ENCODE assay signal across 31 cellular contexts in genomic region chr5:28544501-28544900, GRCh38.
A peak's percentile ranks its signal among the peaks of the same experiment; 100 is the strongest.
DNase-seq lines count a peak whose midpoint lies in the region; ATAC-seq, FAIRE-seq and TF ChIP-seq lines count a peak whose summit lies in the region.
"Had no signal": no experiment of that assay in that cellular context is flagged by ENCODE, and none has a peak within 500 bp of the region (broad histone marks: within the 10 kb centered on the region; RNA-seq: fewer than 3 reads in every experiment).

No MANE protein-coding gene starts in this region.

- no peaks in the 10 kb centered on the region for H3K9me3 ChIP-seq in GM12878 (replicated peaks; ENCODE audit: control insufficient read depth, insufficient read depth, low read length)
- H3K9me3 ChIP-seq in trophoblast cell (ENCODE audit: insufficient read depth, low read depth, low read length) = no peaks in the 10 kb centered on the region
- H3K9me3 ChIP-seq: BE2C, BLaER1, Caco-2 had no signal

- H4K8ac ChIP-seq in trophoblast cell (ENCODE audit: low read depth, low read length) = no peak overlapping the region

- H3K23ac ChIP-seq in trophoblast cell (ENCODE audit: low read length) = no peak overlapping the region

- H3K79me2 ChIP-seq in GM12878 (ENCODE audit: control insufficient read depth, insufficient read depth, low read length) (no peaks in the 10 kb centered on the region), trophoblast cell (ENCODE audit: control insufficient read depth, insufficient read depth, low read length, poor library complexity) (no peaks in the 10 kb centered on the region)

- no peaks in the 10 kb centered on the region for H4K20me1 ChIP-seq in GM12878 (ENCODE audit: control insufficient read depth, insufficient read depth)
- H4K20me1 ChIP-seq: BLaER1; BLaER1 treated with 17β-estradiol and CSF1 and Interleukin-3, amounts not matched to agents 10 nM and 100 nM had no signal

- no peak overlapping the region for H4K91ac ChIP-seq in trophoblast cell (ENCODE audit: low read depth, low read length)

- no peak overlapping the region for H2AK5ac ChIP-seq in trophoblast cell (ENCODE audit: low read length)

- no peak for TF ChIP-seq EP300 in GM12878 (IDR thresholded peaks at IDR 0.05; ENCODE audit: borderline replicate concordance in 1 of 2, control insufficient read depth in 1 of 2, low read depth in 2 of 2, low read length in 2 of 2)

- TF ChIP-seq RAD21 in GM12878 (IDR thresholded peaks at IDR 0.05; ENCODE audit: insufficient read depth, low read depth, low read length) = no peak

- RAD21 ChIA-PET in GM12878 (lab: Charles Lee; ENCODE audit: unreplicated experiment) = interaction anchor here (1.0 to 1.6 kb wide), 4 partner anchors 20 to 108 kb away, joined by 3 to 9 read pairs (median 4); no protein-coding TSS in a partner anchor

- H3K36me3 ChIP-seq in GM12878 (ENCODE audit: control insufficient read depth in 2 of 2, insufficient read depth in 2 of 2, low read length in 1 of 2) = no peaks in the 10 kb centered on the region
- no peaks in the 10 kb centered on the region for H3K36me3 ChIP-seq in brain microvascular endothelial cell (replicated peaks)
- no peaks in the 10 kb centered on the region for H3K36me3 ChIP-seq in trophoblast cell (ENCODE audit: control insufficient read depth in 1 of 2, insufficient read depth in 2 of 2, low read length in 2 of 2)
- H3K36me3 ChIP-seq: BE2C; BLaER1; BLaER1 treated with 17β-estradiol and CSF1 and Interleukin-3, amounts not matched to agents 10 nM and 100 nM had no signal

- H3K4me3 ChIP-seq in GM12878 (no peak overlapping the region), brain microvascular endothelial cell (ENCODE audit: low read depth, low read length) (no peak overlapping the region), trophoblast cell (ENCODE audit: low read depth, low read length) (no peak overlapping the region)
- H3K4me3 ChIP-seq: A549; BLaER1; BLaER1 treated with 17β-estradiol and CSF1 and Interleukin-3, amounts not matched to agents 10 nM and 100 nM had no signal

- H3K4me1 ChIP-seq in GM12878 (ENCODE audit: control insufficient read depth, insufficient read depth, low read length) (no peaks in the 10 kb centered on the region), trophoblast cell (ENCODE audit: control insufficient read depth in 1 of 2, insufficient read depth in 2 of 2, low read length in 2 of 2) (peaks cover 0 to 4% of the 10 kb centered on the region in 2 experiments)
- H3K4me1 ChIP-seq: A549, BE2C, Caco-2 had no signal

- SMC1A ChIA-PET in GM12878 (lab: Charles Lee; ENCODE audit: uncharacterized antibody, unreplicated experiment) = interaction anchor here (0.9 to 2.8 kb wide), 8 partner anchors 11 to 109 kb away, joined by 3 to 10 read pairs (median 4); no protein-coding TSS in a partner anchor

- H2BK120ac ChIP-seq in trophoblast cell (ENCODE audit: insufficient read depth, low read length, poor library complexity) = no peak overlapping the region

- no peak overlapping the region for H3K14ac ChIP-seq in trophoblast cell (ENCODE audit: low read length)

- POLR2A ChIA-PET in GM12878 (lab: Charles Lee) = no interaction called here

- CTCF ChIA-PET in GM12878 (lab: Yijun Ruan, JAX) = interaction anchor here (2.1 kb wide), 1 partner anchor 71 kb away, joined by 20 read pairs; no protein-coding TSS in a partner anchor

- DNase-seq in NCI-H748 (lab: John Stamatoyannopoulos, UW; ENCODE audit: unreplicated experiment) = peak; percentile 36
- no peak for DNase-seq in NCI-H748 treated with DMSO at 0.1 percent for 48 hours (lab: John Stamatoyannopoulos, UW)
- peak; percentile 6 for DNase-seq in Caki2 (ENCODE audit: low read depth)
- DNase-seq in GM12878 (ENCODE audit: low read depth, low spot score) = no peak
- no peak for DNase-seq in brain microvascular endothelial cell
- DNase-seq in trophoblast cell = no peak
- DNase-seq: 8988T; ACHN; AML-193; BE2C; C1 segment of cervical spinal cord; Caco-2; Calu3; CD4-positive, alpha-beta memory T cell; CD4-positive, alpha-beta T cell; CD4-positive, CD25-positive, alpha-beta regulatory T cell; CD8-positive, alpha-beta memory T cell; CD8-positive, alpha-beta T cell; COR-L47; DMS 273 treated with DMSO at 0.1 percent for 48 hours; DMS53; DMS79; DND-41; EL had no signal

- peak; percentile 77 for ATAC-seq in GM12878
- ATAC-seq: A549; CD8-positive, alpha-beta T cell had no signal

- H4K12ac ChIP-seq in trophoblast cell (ENCODE audit: low read depth, low read length) = no peak overlapping the region

- no peaks in the 10 kb centered on the region for H3K79me1 ChIP-seq in trophoblast cell (ENCODE audit: low read length)

- FAIRE-seq in GM12878 (lab: Jason Lieb, UNC) = no peak
- FAIRE-seq: A204.1, A549, D721Med had no signal

- no peak overlapping the region for H3K9ac ChIP-seq in GM12878 (ENCODE audit: control insufficient read depth, insufficient read depth, low read length)
- H3K9ac ChIP-seq in trophoblast cell (ENCODE audit: low read length) = no peak overlapping the region
- H3K9ac ChIP-seq: BLaER1; BLaER1 treated with 17β-estradiol and CSF1 and Interleukin-3, amounts not matched to agents 10 nM and 100 nM had no signal

- H3K4ac ChIP-seq in trophoblast cell (ENCODE audit: low read depth, low read length) = no peak overlapping the region

- TF ChIP-seq POLR2A in GM12878 (IDR thresholded peaks at IDR 0.05; ENCODE audit: low read depth, low read length) = no peak

- no peak overlapping the region for H3K4me2 ChIP-seq in GM12878 (ENCODE audit: control insufficient read depth, insufficient read depth)
- H3K4me2 ChIP-seq in trophoblast cell (ENCODE audit: low read length) = no peak overlapping the region
- H3K4me2 ChIP-seq: A549, BLaER1 had no signal

- no peak overlapping the region for H2AFZ ChIP-seq in GM12878 (ENCODE audit: control insufficient read depth, low read depth, low read length)
- H2AFZ ChIP-seq in trophoblast cell (ENCODE audit: insufficient read depth, low read length, poor library complexity) = no peak overlapping the region

- TF ChIP-seq CTCF in GM12878 (IDR thresholded peaks at IDR 0.05 in 2 of 3, conservative IDR thresholded peaks at IDR 0.05 in 1 of 3; ENCODE audit: control insufficient read depth in 2 of 3, extremely low read depth in 1 of 3, insufficient read depth in 1 of 3, low read depth in 3 of 3, low read length in 3 of 3) = no peak
- no peak for TF ChIP-seq CTCF in brain microvascular endothelial cell (IDR thresholded peaks at IDR 0.05; ENCODE audit: low read depth, low read length, missing control alignments)

- intact Hi-C loops in GM12878 (cut with micrococcal nuclease; ENCODE audit: unreplicated experiment) = no loop called here

- in situ Hi-C loops in Caki2 (cut with HindIII; ENCODE audit: low pct_unique_long_range_greater_than_20kb, low sequenced_read_pairs) = no loop called here
- in situ Hi-C loops in GM12878 (cut with MboI) = no loop called here
- in situ Hi-C loops in brain microvascular endothelial cell (cut with HindIII; ENCODE audit: low pct_ligation_motif_present, low sequenced_read_pairs) = no loop called here

- no TSS peak for BruUV-seq in GM12878 (replicated peaks; lab: Mats Ljungman, UMichigan)

- H3K27ac ChIP-seq in GM12878 (ENCODE audit: control insufficient read depth, insufficient read depth) (no peak overlapping the region), brain microvascular endothelial cell (no peak overlapping the region), trophoblast cell (ENCODE audit: low read depth, low read length) (no peak overlapping the region)
- H3K27ac ChIP-seq: 22Rv1; A549; BLaER1; BLaER1 treated with 17β-estradiol and CSF1 and Interleukin-3, amounts not matched to agents 10 nM and 100 nM; C4-2B had no signal

- H3K18ac ChIP-seq in trophoblast cell (ENCODE audit: low read length) = no peak overlapping the region

- H2BK12ac ChIP-seq in trophoblast cell (ENCODE audit: low read length) = no peak overlapping the region

- H2BK5ac ChIP-seq in trophoblast cell (ENCODE audit: low read depth, low read length, poor library complexity) = no peak overlapping the region

- no peaks in the 10 kb centered on the region for H3K27me3 ChIP-seq in GM12878 (replicated peaks in 1 of 2; ENCODE audit: control insufficient read depth in 2 of 2, insufficient read depth in 2 of 2, low read length in 1 of 2)
- no peaks in the 10 kb centered on the region for H3K27me3 ChIP-seq in brain microvascular endothelial cell (replicated peaks)
- no peaks in the 10 kb centered on the region for H3K27me3 ChIP-seq in trophoblast cell (ENCODE audit: insufficient read depth, low read length)
- H3K27me3 ChIP-seq: BE2C; BLaER1; BLaER1 treated with 17β-estradiol and CSF1 and Interleukin-3, amounts not matched to agents 10 nM and 100 nM had no signal

TF ChIP-seq in GM12878, 131 proteins besides CTCF, POLR2A, EP300 and RAD21:
- TF ChIP-seq MTA2 (IDR thresholded peaks at IDR 0.05; ENCODE audit: low read depth) = peak; percentile 73
- peak; percentile 32; the same call in 1 of the 2 replicates for TF ChIP-seq ZNF384 (IDR thresholded peaks at IDR 0.05; ENCODE audit: borderline replicate concordance, low read depth, low read length)
- TF ChIP-seq NFIC (IDR thresholded peaks at IDR 0.05; ENCODE audit: low read depth, low read length) = no peak
- TF ChIP-seq, protein P1, sequence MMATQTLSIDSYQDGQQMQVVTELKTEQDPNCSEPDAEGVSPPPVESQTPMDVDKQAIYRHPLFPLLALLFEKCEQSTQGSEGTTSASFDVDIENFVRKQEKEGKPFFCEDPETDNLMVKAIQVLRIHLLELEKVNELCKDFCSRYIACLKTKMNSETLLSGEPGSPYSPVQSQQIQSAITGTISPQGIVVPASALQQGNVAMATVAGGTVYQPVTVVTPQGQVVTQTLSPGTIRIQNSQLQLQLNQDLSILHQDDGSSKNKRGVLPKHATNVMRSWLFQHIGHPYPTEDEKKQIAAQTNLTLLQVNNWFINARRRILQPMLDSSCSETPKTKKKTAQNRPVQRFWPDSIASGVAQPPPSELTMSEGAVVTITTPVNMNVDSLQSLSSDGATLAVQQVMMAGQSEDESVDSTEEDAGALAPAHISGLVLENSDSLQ (IDR thresholded peaks at IDR 0.05) = peak; percentile 64
- peak in 1 of 2 experiments; percentile 24; a peak in 1 of 4 replicates for TF ChIP-seq BHLHE40 (IDR thresholded peaks at IDR 0.05; ENCODE audit: borderline replicate concordance in 1 of 2, low read depth in 2 of 2, low read length in 1 of 2)
- 0 out of 2 replicates have a peak, but pooled peaks have one; percentile 19 for TF ChIP-seq BMI1 (IDR thresholded peaks at IDR 0.05; ENCODE audit: borderline replicate concordance)

Comparison
In these comparisons a context has a peak if more than half of its experiments do, and no peak if none do; other contexts are left out.
1. DNase-seq: peak in NCI-H748 (single experiment) and Caki2 (single experiment); none in NCI-H748 treated with DMSO at 0.1 percent for 48 hours (single experiment), GM12878 (single experiment), brain microvascular endothelial cell (single experiment) and trophoblast cell (0 of 2).